Comparison of ENCODE assay signal across 10 cellular contexts in the genomic region with DNA sequence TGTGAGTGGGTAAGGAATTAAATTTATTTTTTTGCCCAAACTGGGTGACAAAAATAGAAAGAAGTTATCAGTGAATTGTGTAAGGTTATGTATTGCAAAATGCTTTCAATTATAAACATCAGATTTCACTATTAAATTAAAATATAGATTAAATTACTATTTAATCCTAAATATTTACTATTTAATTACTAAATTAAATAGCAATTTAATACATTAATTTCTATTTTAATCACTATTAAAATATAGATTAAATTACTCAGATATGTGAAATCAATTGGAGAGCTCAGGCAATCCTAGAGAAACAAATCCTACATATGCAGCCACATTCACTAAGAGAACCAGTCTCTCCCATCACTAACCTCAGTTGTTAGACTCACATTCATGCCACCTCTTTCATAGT.
"Had no signal": no experiment of that assay in that cellular context is flagged by ENCODE, and none has a peak within 500 bp of the region (broad histone marks: within the 10 kb centered on the region; RNA-seq: fewer than 3 reads in every experiment).

No MANE protein-coding gene starts in this region.

- ATAC-seq: GM23338, HCT116 had no signal

- FAIRE-seq: H1, H54 had no signal

- H3K4me3 Mint-ChIP-seq: GM23338, H9, HFFc6 had no signal

- DNase-seq: GM23248, GOT3, H7, H9, HCEC 1CT, HFFc6 had no signal

- H3K27ac Mint-ChIP-seq: GM23338, H9, HFFc6 had no signal

- H3K4me1 Mint-ChIP-seq: GM23338, H9 had no signal
